In the genomic region with DNA sequence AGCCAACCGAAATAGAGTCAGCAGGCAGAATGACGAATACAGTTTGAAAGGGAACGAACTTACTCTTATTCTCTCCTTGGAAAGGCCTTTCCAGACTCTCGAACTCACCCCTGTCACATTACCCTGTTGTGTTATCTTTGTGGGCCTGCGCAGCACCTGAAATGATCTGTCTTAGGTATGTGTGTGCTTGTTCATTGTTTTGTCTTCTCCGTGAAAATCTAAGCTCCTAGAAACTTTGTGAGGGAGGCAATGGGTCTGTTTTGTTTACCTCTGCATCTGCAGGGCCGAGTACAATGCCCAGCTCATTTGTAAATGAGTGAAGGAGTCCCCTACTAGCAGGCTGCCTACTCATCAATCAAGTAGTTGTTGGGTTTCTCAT, we compare ENCODE assay signal across 8 cellular contexts. TPM values are rescaled to one million over a fixed set of nuclear protein-coding genes. Genes with fewer than 3 reads are reported as not detected.
DNase-seq lines count a peak whose midpoint lies in the region; ATAC-seq and TF ChIP-seq lines count a peak whose summit lies in the region.

No MANE protein-coding gene starts in this region.

- peak overlapping the region; percentile 67 to 83 (median 77) for H3K27ac ChIP-seq in gastrocnemius medialis

- peaks cover 10% of the 10 kb centered on the region for H3K27me3 Mint-ChIP-seq in glutamatergic neuron (ENCODE audit: unreplicated experiment)

- H3K9me3 Mint-ChIP-seq in glutamatergic neuron (ENCODE audit: unreplicated experiment) = no peaks in the 10 kb centered on the region

- H3K9me3 ChIP-seq in MG63 (no peaks in the 10 kb centered on the region), gastrocnemius medialis (no peaks in the 10 kb centered on the region)

- in situ Hi-C loops in gastrocnemius medialis (cut with MboI; ENCODE audit: low sequenced_read_pairs in 4 of 4) = loop anchor here in 1 of 4 donors (25.0 kb wide), 1 partner anchor 309 kb away; no protein-coding TSS in a partner anchor

- peaks cover 12 to 15% of the 10 kb centered on the region in 2 donors for H3K4me1 ChIP-seq in gastrocnemius medialis

- H3K27me3 ChIP-seq in MG63 = no peaks in the 10 kb centered on the region
- H3K27me3 ChIP-seq in gastrocnemius medialis = no peaks in the 10 kb centered on the region

- TF ChIP-seq CTCF in glutamatergic neuron (IDR thresholded peaks at IDR 0.05; ENCODE audit: partially characterized antibody, unreplicated experiment) (no peak), gastrocnemius medialis (IDR thresholded peaks at IDR 0.05 in 4 of 5, conservative IDR thresholded peaks at IDR 0.05 in 1 of 5) (no peak)

- no peak for TF ChIP-seq POLR2A in gastrocnemius medialis (IDR thresholded peaks at IDR 0.05)

- ATAC-seq in GM18873 (IDR thresholded peaks at IDR 0.05; ENCODE audit: low FRiP score, unreplicated experiment) = peak; percentile 9
- ATAC-seq in gastrocnemius medialis = peak in 1 of 2 donors; percentile 8
- ATAC-seq in GM21526 (IDR thresholded peaks at IDR 0.05; ENCODE audit: low FRiP score, unreplicated experiment) = no peak
- no peak for ATAC-seq in GM19455 (IDR thresholded peaks at IDR 0.05; ENCODE audit: unreplicated experiment)

- H3K36me3 Mint-ChIP-seq in glutamatergic neuron (ENCODE audit: unreplicated experiment) = no peaks in the 10 kb centered on the region

- H3K4me1 Mint-ChIP-seq in glutamatergic neuron (ENCODE audit: low read depth, unreplicated experiment) = peaks cover 16% of the 10 kb centered on the region

- peak overlapping the region; percentile 44 for H3K4me3 Mint-ChIP-seq in glutamatergic neuron (ENCODE audit: unreplicated experiment)

- intact Hi-C loops in gastrocnemius medialis (cut with DNase I; ENCODE audit: low total_unique reads) = no loop called here

- DNase-seq in MG63 (no peak), glutamatergic neuron (no peak), gastrocnemius medialis (no peak), NCI-H748 (lab: John Stamatoyannopoulos, UW; ENCODE audit: unreplicated experiment) (no peak), activated gamma-delta T cell (lab: John Stamatoyannopoulos, UW) (no peak)

- H3K36me3 ChIP-seq in MG63 (no peaks in the 10 kb centered on the region), gastrocnemius medialis (no peaks in the 10 kb centered on the region)

- H3K27ac Mint-ChIP-seq in glutamatergic neuron (ENCODE audit: unreplicated experiment) = no peak overlapping the region

- H3K4me3 ChIP-seq in MG63 = peak overlapping the region; percentile 7; the same call in 1 of the 2 replicates
- peak overlapping the region; percentile 37 to 51 (median 46) for H3K4me3 ChIP-seq in gastrocnemius medialis

RNA-seq across cellular contexts. Expression of a gene that starts 19.6 kb away (rescaled TPM):
- 638 and 1,413 TPM in 2 replicates for total RNA-seq in MG63 (2014; rRNA removed; shearing (Covaris generic); ENCODE audit: low replicate concordance)
- total RNA-seq in glutamatergic neuron (ENCODE audit: unreplicated experiment) (501 TPM), gastrocnemius medialis (100 to 1,000 TPM; 217 to 314 (median 265) TPM)

RNA-seq across cellular contexts. Expression of a gene that starts 23.8 kb away (rescaled TPM):
- total RNA-seq in MG63 (2014; rRNA removed; shearing (Covaris generic); ENCODE audit: low replicate concordance) = not detected in 2 replicates
- total RNA-seq in glutamatergic neuron (ENCODE audit: unreplicated experiment) (not detected), gastrocnemius medialis (not detected)
